Comparison of ENCODE assay signal across 26 cellular contexts in the genomic region with DNA sequence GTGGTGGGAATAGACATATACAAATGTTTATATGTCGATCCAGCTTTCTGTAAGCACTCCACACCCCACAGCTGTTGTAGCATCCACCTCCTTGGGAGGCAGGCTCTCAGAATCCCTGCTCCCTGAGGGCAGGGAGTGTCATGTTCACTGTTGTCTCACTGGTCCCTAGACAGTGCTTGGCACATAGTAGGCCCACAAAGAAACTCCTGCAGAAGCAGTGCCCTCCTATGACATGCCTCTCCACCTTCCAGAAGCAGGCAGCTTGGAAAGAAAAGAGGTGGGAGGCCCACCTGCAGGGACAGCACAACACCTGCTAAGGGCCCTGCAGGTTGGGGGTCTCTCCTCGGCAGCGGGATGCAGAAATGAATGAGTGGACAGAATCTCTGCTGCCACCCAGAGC. TPM values are rescaled to one million over a fixed set of nuclear protein-coding genes. Genes with fewer than 3 reads are reported as not detected.
"Had no signal": no experiment of that assay in that cellular context is flagged by ENCODE, and none has a peak within 500 bp of the region (broad histone marks: within the 10 kb centered on the region; RNA-seq: fewer than 3 reads in every experiment).

No MANE protein-coding gene starts in this region.

- H3K27ac Mint-ChIP-seq: activated B cell treated with CpG ODN at 0.5 μM for 24 hours; activated CD4-positive, alpha-beta T cell treated with anti-CD3 and anti-CD28 coated beads, Interleukin-2, amount 10 ng/mL, durations not matched to agents 24 days and 14 days; activated CD8-positive, alpha-beta memory T cell treated with anti-CD3 and anti-CD28 coated beads, Interleukin-2, amount 10 ng/mL, durations not matched to agents 7 days and 5 days; activated naive CD4-positive, alpha-beta T cell treated with anti-CD3 and anti-CD28 coated beads, Interleukin-2, amount 50 U/mL, for 72 hours; activated naive CD8-positive, alpha-beta T cell treated with anti-CD3 and anti-CD28 coated beads, Interleukin-2, amount 50 U/mL, for 24 hours; activated T-cell treated with anti-CD3 and anti-CD28 coated beads, Interleukin-2, amount 50 U/mL, for 24 hours; activated T-helper 1 cell treated with anti-CD3 and anti-CD28 coated beads, Interleukin-12 subunit alpha, Interleukin-12 subunit beta, Interleukin-2, Interleukin-4 antibody, amounts not matched to agents 30 ng/mL and 10 ng/mL and 1 ng/mL, durations not matched to agents 14 hours and 24 hours and 36 hours had no signal

- H3K27me3 ChIP-seq: ascending aorta, body of pancreas had no signal

- DNase-seq: activated B cell treated with CpG ODN at 0.5 μM for 24 hours; activated CD4-positive, alpha-beta T cell treated with anti-CD3 and anti-CD28 coated beads for 1 hour; activated CD4-positive, alpha-beta T cell treated with anti-CD3 and anti-CD28 coated beads, Interleukin-2, amount 10 ng/mL, durations not matched to agents 24 days and 14 days; activated CD4-positive, alpha-beta T cell treated with anti-CD3 and anti-CD28 coated beads, Interleukin-2, amount 50 U/mL, for 48 hours; activated CD8-positive, alpha-beta memory T cell treated with anti-CD3 and anti-CD28 coated beads, Interleukin-2, amount 10 ng/mL, durations not matched to agents 7 days and 5 days; activated effector memory CD4-positive, alpha-beta T cell treated with anti-CD3 and anti-CD28 coated beads, Interleukin-2, amount 50 U/mL, for 16 hours; activated naive CD4-positive, alpha-beta T cell treated with Interleukin-2 at 50 U/mL for 16 hours; activated naive CD8-positive, alpha-beta T cell treated with anti-CD3 and anti-CD28 coated beads, Interleukin-2, amount 50 U/mL, for 24 hours; activated T-cell treated with anti-CD3 and anti-CD28 coated beads, Interleukin-2, amount 50 U/mL, for 24 hours; amniotic stem cell; body of pancreas; Kasumi-1; NCI-H1105 treated with DMSO at 0.1 percent for 48 hours; NCI-H1436 treated with DMSO at 0.1 percent for 48 hours; NCI-H187; NCI-H2081; NCI-H446; NCI-H524; PC-3; SIG-M5; T-helper 2 cell; T1000 had no signal

- H3K36me3 ChIP-seq: ascending aorta had no signal

- H3K27me3 Mint-ChIP-seq: activated B cell treated with CpG ODN at 0.5 μM for 24 hours; activated CD4-positive, alpha-beta T cell treated with anti-CD3 and anti-CD28 coated beads, Interleukin-2, amount 10 ng/mL, durations not matched to agents 24 days and 14 days; activated CD8-positive, alpha-beta memory T cell treated with anti-CD3 and anti-CD28 coated beads, Interleukin-2, amount 10 ng/mL, durations not matched to agents 7 days and 5 days; activated naive CD8-positive, alpha-beta T cell treated with anti-CD3 and anti-CD28 coated beads, Interleukin-2, amount 50 U/mL, for 24 hours; activated T-cell treated with anti-CD3 and anti-CD28 coated beads, Interleukin-2, amount 50 U/mL, for 24 hours; central memory CD8-positive, alpha-beta T cell had no signal

- ATAC-seq: activated CD8-positive, alpha-beta memory T cell treated with anti-CD3 and anti-CD28 coated beads, Interleukin-2, amount 10 ng/mL, durations not matched to agents 7 days and 5 days; activated naive CD4-positive, alpha-beta T cell treated with anti-CD3 and anti-CD28 coated beads, Interleukin-2, amount 50 U/mL, for 72 hours; activated naive CD8-positive, alpha-beta T cell treated with anti-CD3 and anti-CD28 coated beads, Interleukin-2, amount 50 U/mL, for 24 hours; body of pancreas; PC-3 had no signal

- H3K4me3 ChIP-seq: ascending aorta, body of pancreas had no signal

- H3K4me3 Mint-ChIP-seq: activated B cell treated with CpG ODN at 0.5 μM for 24 hours; activated CD4-positive, alpha-beta T cell treated with anti-CD3 and anti-CD28 coated beads, Interleukin-2, amount 10 ng/mL, durations not matched to agents 24 days and 14 days; activated CD8-positive, alpha-beta memory T cell treated with anti-CD3 and anti-CD28 coated beads, Interleukin-2, amount 10 ng/mL, durations not matched to agents 7 days and 5 days; activated naive CD8-positive, alpha-beta T cell treated with anti-CD3 and anti-CD28 coated beads, Interleukin-2, amount 50 U/mL, for 24 hours; activated T-cell treated with anti-CD3 and anti-CD28 coated beads, Interleukin-2, amount 50 U/mL, for 24 hours; activated T-helper 1 cell treated with anti-CD3 and anti-CD28 coated beads, Interleukin-12 subunit alpha, Interleukin-12 subunit beta, Interleukin-2, Interleukin-4 antibody, amounts not matched to agents 30 ng/mL and 10 ng/mL and 1 ng/mL, durations not matched to agents 14 hours and 24 hours and 36 hours; central memory CD8-positive, alpha-beta T cell had no signal

- H3K4me1 Mint-ChIP-seq: activated B cell treated with CpG ODN at 0.5 μM for 24 hours; activated CD8-positive, alpha-beta memory T cell treated with anti-CD3 and anti-CD28 coated beads, Interleukin-2, amount 10 ng/mL, durations not matched to agents 7 days and 5 days; activated naive CD8-positive, alpha-beta T cell treated with anti-CD3 and anti-CD28 coated beads, Interleukin-2, amount 50 U/mL, for 24 hours; central memory CD8-positive, alpha-beta T cell had no signal

- H3K27ac ChIP-seq: ascending aorta, body of pancreas had no signal

- H3K9me3 ChIP-seq: ascending aorta, body of pancreas had no signal

RNA-seq across cellular contexts. Expression of gene TIGD3, which starts 51.0 kb away (rescaled TPM):
- total RNA-seq: ascending aorta, body of pancreas had no signal
